In the genomic region with DNA sequence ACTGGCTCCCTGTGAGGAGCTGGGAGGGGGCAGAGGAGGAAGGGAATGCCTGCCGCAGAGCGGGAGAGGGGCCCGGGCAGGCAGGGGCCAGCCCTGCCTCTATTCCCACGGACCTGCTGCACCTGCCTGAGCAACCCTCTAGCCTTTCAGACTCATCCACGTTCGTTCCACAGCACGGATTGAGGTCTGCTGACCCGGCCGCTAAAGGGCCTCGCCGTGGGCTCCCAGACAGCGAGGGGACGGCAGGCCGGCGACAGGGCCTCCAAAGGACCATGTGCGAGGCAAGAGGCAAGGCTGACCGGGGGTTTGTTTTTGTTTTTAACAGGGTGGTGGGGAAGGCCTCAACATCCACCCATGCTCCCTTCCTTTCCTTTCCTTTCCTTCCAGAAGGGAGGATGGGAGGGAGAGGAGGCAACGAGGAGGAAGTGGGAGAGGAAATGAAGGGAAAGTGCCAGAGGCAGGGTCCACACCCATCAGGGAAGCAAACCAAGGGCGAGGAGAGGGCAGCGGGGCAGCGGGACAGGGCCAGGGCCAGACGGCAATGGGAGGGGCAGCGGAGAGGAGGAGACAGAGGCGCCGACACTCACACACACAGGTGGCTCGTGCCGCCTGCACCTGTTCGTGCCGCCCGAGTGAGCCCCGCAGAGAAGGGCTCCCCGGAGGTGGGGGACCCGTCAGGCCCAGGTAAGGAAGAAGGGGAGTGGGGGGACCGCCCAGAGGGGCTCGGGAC, we compare ENCODE assay signal across 24 cellular contexts. TPM values are rescaled to one million over a fixed set of nuclear protein-coding genes. Genes with fewer than 3 reads are reported as not detected.
DNase-seq lines count a peak whose midpoint lies in the region; ATAC-seq and TF ChIP-seq lines count a peak whose summit lies in the region.
"Had no signal": no experiment of that assay in that cellular context is flagged by ENCODE, and none has a peak within 500 bp of the region (broad histone marks: within the 10 kb centered on the region; RNA-seq: fewer than 3 reads in every experiment).

No MANE protein-coding gene starts in this region.

- H3K27ac ChIP-seq in Karpas-422 (ENCODE audit: low read length) (no peak overlapping the region), sigmoid colon (no peak overlapping the region), stomach (no peak overlapping the region), gastrocnemius medialis (no peak overlapping the region)
- H3K27ac ChIP-seq: upper lobe of left lung had no signal

- intact Hi-C loops in mucosa of descending colon (cut with DNase I, micrococcal nuclease) = no loop called here
- intact Hi-C loops in sigmoid colon (cut with DNase I) = no loop called here
- intact Hi-C loops in stomach (cut with DNase I; ENCODE audit: low total_unique reads) = no loop called here
- intact Hi-C loops in gastrocnemius medialis (cut with DNase I; ENCODE audit: low total_unique reads) = no loop called here

- H4K20me1 ChIP-seq in Karpas-422 (ENCODE audit: insufficient read depth, low read depth, low read length) = no peaks in the 10 kb centered on the region

- H3K9me3 ChIP-seq in Karpas-422 (ENCODE audit: low read length) = no peaks in the 10 kb centered on the region
- H3K9me3 ChIP-seq in mucosa of descending colon = no peaks in the 10 kb centered on the region
- H3K9me3 ChIP-seq in sigmoid colon = no peaks in the 10 kb centered on the region
- H3K9me3 ChIP-seq in stomach = no peaks in the 10 kb centered on the region
- H3K9me3 ChIP-seq in gastrocnemius medialis = no peaks in the 10 kb centered on the region
- H3K9me3 ChIP-seq: Caco-2, upper lobe of left lung had no signal

- no peaks in the 10 kb centered on the region for H3K36me3 Mint-ChIP-seq in WTC11
- H3K36me3 Mint-ChIP-seq: activated naive CD8-positive, alpha-beta T cell treated with anti-CD3 and anti-CD28 coated beads, Interleukin-2, amount 10 ng/mL, durations not matched to agents 7 days and 5 days had no signal

- POLR2A ChIA-PET in WTC11 (lab: Charles Lee) = interaction anchor here (0.5 to 1.2 kb wide), 2 partner anchors 8 to 326 kb away, joined by 3 to 7 read pairs; no protein-coding TSS in a partner anchor

- DNase-seq in COLO668 (lab: John Stamatoyannopoulos, UW; ENCODE audit: unreplicated experiment) = peak; percentile 82
- DNase-seq in Karpas-422 = no peak
- DNase-seq in WTC11 (ENCODE audit: low spot score) = no peak
- DNase-seq in mucosa of descending colon = peak; percentile 72 to 89 (median 85)
- no peak for DNase-seq in sigmoid colon
- no peak for DNase-seq in activated CD4-positive, alpha-beta T cell treated with anti-CD3 and anti-CD28 coated beads for 1 hour
- no peak for DNase-seq in stomach
- DNase-seq in gastrocnemius medialis = no peak
- DNase-seq: activated B cell treated with CpG ODN at 0.5 μM for 24 hours; activated CD8-positive, alpha-beta memory T cell treated with anti-CD3 and anti-CD28 coated beads for 24 hours; activated naive CD8-positive, alpha-beta T cell treated with anti-CD3 and anti-CD28 coated beads, Interleukin-2, amount 10 ng/mL, durations not matched to agents 7 days and 5 days; Caco-2; dermis blood vessel endothelial cell; erythroblast; GF-D8; Kasumi-1; NCI-H1436 treated with DMSO at 0.1 percent for 48 hours; SIG-M5; stimulated activated naive CD8-positive, alpha-beta T cell treated with anti-CD3 and anti-CD28 coated beads, Interleukin-15, Interleukin-2, amounts not matched to agents 100 U/mL and 50 U/mL, for 24 hours had no signal

- ATAC-seq in WTC11 = no peak
- ATAC-seq in mucosa of descending colon = peak; percentile 86
- ATAC-seq in gastrocnemius medialis = no peak
- ATAC-seq: left ventricle myocardium superior; right cardiac atrium; stimulated activated naive CD8-positive, alpha-beta T cell treated with anti-CD3 and anti-CD28 coated beads, Interleukin-15, Interleukin-2, amounts not matched to agents 100 U/mL and 50 U/mL, for 24 hours had no signal

- in situ Hi-C loops in gastrocnemius medialis (cut with MboI; ENCODE audit: low sequenced_read_pairs in 4 of 4) = no loop called here

- TF ChIP-seq CTCF in WTC11 (IDR thresholded peaks at IDR 0.05) (no peak), mucosa of descending colon (IDR thresholded peaks at IDR 0.05) (no peak), sigmoid colon (IDR thresholded peaks at IDR 0.05) (no peak), stomach (IDR thresholded peaks at IDR 0.05) (no peak), gastrocnemius medialis (IDR thresholded peaks at IDR 0.05 in 4 of 5, conservative IDR thresholded peaks at IDR 0.05 in 1 of 5) (no peak)

- TF ChIP-seq EP300 in sigmoid colon (IDR thresholded peaks at IDR 0.05) (no peak), stomach (IDR thresholded peaks at IDR 0.05) (no peak)

- H3K4me1 ChIP-seq in Karpas-422 (ENCODE audit: low read length) (peaks cover 20% of the 10 kb centered on the region), mucosa of descending colon (ENCODE audit: low read depth) (peaks cover 16% of the 10 kb centered on the region), sigmoid colon (no peaks in the 10 kb centered on the region), stomach (peaks cover 0 to 17% (median 6%) of the 10 kb centered on the region in 4 donors), gastrocnemius medialis (no peaks in the 10 kb centered on the region)

- H3K27me3 ChIP-seq in Karpas-422 (ENCODE audit: low read length) (no peaks in the 10 kb centered on the region), sigmoid colon (no peaks in the 10 kb centered on the region), stomach (no peaks in the 10 kb centered on the region), gastrocnemius medialis (no peaks in the 10 kb centered on the region)
- H3K27me3 ChIP-seq: upper lobe of left lung had no signal

- H3K36me3 ChIP-seq in Karpas-422 (ENCODE audit: insufficient read depth, low read length) (no peaks in the 10 kb centered on the region), mucosa of descending colon (ENCODE audit: low read depth) (no peaks in the 10 kb centered on the region), sigmoid colon (no peaks in the 10 kb centered on the region), stomach (peaks cover 0 to 52% (median 23%) of the 10 kb centered on the region in 4 donors), gastrocnemius medialis (no peaks in the 10 kb centered on the region)

- CTCF ChIA-PET in WTC11 (lab: Charles Lee) = interaction anchor here (0.7 to 2.6 kb wide), 6 partner anchors 9 to 157 kb away, joined by 3 to 18 read pairs (median 8); no protein-coding TSS in a partner anchor

- H3K79me2 ChIP-seq in Karpas-422 (ENCODE audit: low read length) = no peaks in the 10 kb centered on the region

- peaks cover 10% of the 10 kb centered on the region for H3K4me1 Mint-ChIP-seq in WTC11

- TF ChIP-seq POLR2A in sigmoid colon (IDR thresholded peaks at IDR 0.05) (no peak), stomach (IDR thresholded peaks at IDR 0.05) (no peak), gastrocnemius medialis (IDR thresholded peaks at IDR 0.05) (no peak)

- peak overlapping the region; percentile 17 for H3K4me2 ChIP-seq in Karpas-422 (ENCODE audit: low read depth, low read length, poor library complexity, severe bottlenecking)

- no peaks in the 10 kb centered on the region for H3K9me2 ChIP-seq in Karpas-422 (replicated peaks; ENCODE audit: insufficient read depth, low read length)

- H2AFZ ChIP-seq in Karpas-422 (ENCODE audit: low read length) = no peak overlapping the region

- H3K4me3 ChIP-seq in Karpas-422 (ENCODE audit: low read length) = no peak overlapping the region
- H3K4me3 ChIP-seq in mucosa of descending colon = no peak overlapping the region
- no peak overlapping the region for H3K4me3 ChIP-seq in sigmoid colon
- H3K4me3 ChIP-seq in stomach = no peak overlapping the region
- H3K4me3 ChIP-seq in gastrocnemius medialis = no peak overlapping the region
- H3K4me3 ChIP-seq: upper lobe of left lung had no signal

- peak overlapping the region; percentile 74 for H3K27ac Mint-ChIP-seq in WTC11
- H3K27ac Mint-ChIP-seq: activated B cell treated with CpG ODN at 0.5 μM for 24 hours; activated naive CD8-positive, alpha-beta T cell treated with anti-CD3 and anti-CD28 coated beads, Interleukin-2, amount 10 ng/mL, durations not matched to agents 7 days and 5 days; activated T-helper 1 cell treated with anti-CD3 and anti-CD28 coated beads, Interleukin-12 subunit alpha, Interleukin-12 subunit beta, Interleukin-2, Interleukin-4 antibody, amounts not matched to agents 30 ng/mL and 10 ng/mL and 1 ng/mL, durations not matched to agents 14 hours and 24 hours and 36 hours; T-helper 1 cell treated with Interleukin-12 subunit alpha and Interleukin-12 subunit beta and Interleukin-4 antibody, amounts not matched to agents 30 μg/mL and 1 μg/mL, for 36 hours had no signal

- no peak overlapping the region for H3K4me3 Mint-ChIP-seq in WTC11
- H3K4me3 Mint-ChIP-seq: activated B cell treated with CpG ODN at 0.5 μM for 24 hours; activated naive CD8-positive, alpha-beta T cell treated with anti-CD3 and anti-CD28 coated beads, Interleukin-2, amount 10 ng/mL, durations not matched to agents 7 days and 5 days; activated T-helper 1 cell treated with anti-CD3 and anti-CD28 coated beads, Interleukin-12 subunit alpha, Interleukin-12 subunit beta, Interleukin-2, Interleukin-4 antibody, amounts not matched to agents 30 ng/mL and 10 ng/mL and 1 ng/mL, durations not matched to agents 14 hours and 24 hours and 36 hours; T-helper 1 cell treated with Interleukin-12 subunit alpha and Interleukin-12 subunit beta and Interleukin-4 antibody, amounts not matched to agents 30 μg/mL and 1 μg/mL, for 36 hours had no signal

- H3K9me3 Mint-ChIP-seq in WTC11 = no peaks in the 10 kb centered on the region
- H3K9me3 Mint-ChIP-seq: activated B cell treated with CpG ODN at 0.5 μM for 24 hours; activated naive CD8-positive, alpha-beta T cell treated with anti-CD3 and anti-CD28 coated beads, Interleukin-2, amount 10 ng/mL, durations not matched to agents 7 days and 5 days; activated T-helper 1 cell treated with anti-CD3 and anti-CD28 coated beads, Interleukin-12 subunit alpha, Interleukin-12 subunit beta, Interleukin-2, Interleukin-4 antibody, amounts not matched to agents 30 ng/mL and 10 ng/mL and 1 ng/mL, durations not matched to agents 14 hours and 24 hours and 36 hours; T-helper 1 cell treated with Interleukin-12 subunit alpha and Interleukin-12 subunit beta and Interleukin-4 antibody, amounts not matched to agents 30 μg/mL and 1 μg/mL, for 36 hours had no signal

- H3K9ac ChIP-seq in Karpas-422 (ENCODE audit: low read length) = no peak overlapping the region

- no peaks in the 10 kb centered on the region for H3K27me3 Mint-ChIP-seq in WTC11 (ENCODE audit: low read depth)
- H3K27me3 Mint-ChIP-seq: activated B cell treated with CpG ODN at 0.5 μM for 24 hours; activated naive CD8-positive, alpha-beta T cell treated with anti-CD3 and anti-CD28 coated beads, Interleukin-2, amount 10 ng/mL, durations not matched to agents 7 days and 5 days had no signal

- 24 to 70% methylated on average over 35 of the region's 35 CpGs for WGBS in sigmoid colon, 2 donors
- 65 to 83% (median 72%) methylated on average over 28 to 35 of the region's 35 CpGs for WGBS in stomach, 5 donors

RNA-seq across cellular contexts. Expression of a gene that starts 7.5 kb away (rescaled TPM):
- total RNA-seq in Karpas-422 (2014; rRNA removed; shearing (Covaris generic); ENCODE audit: low replicate concordance) = 8.7 and 24.2 TPM in 2 replicates
- total RNA-seq in WTC11 (2021) (62.7 to 70.3 TPM (median 68.0 TPM) in 3 replicates), mucosa of descending colon (10 to 100 TPM; 20.3 to 29.1 (median 27.8) TPM), sigmoid colon (1 to 10 TPM; 4.2 to 6.8 (median 4.4) TPM), stomach (10 to 100 TPM in 4 of 5 donors, 1 to 10 TPM in 1; 7.3 to 37.9 (median 19.2) TPM), gastrocnemius medialis (10 to 100 TPM in 2 of 4 donors, 1 to 10 TPM in 2; 8.6 to 12.1 (median 10.1) TPM)
- polyA plus RNA-seq in sigmoid colon (10 to 100 TPM in 1 of 3 donors, 1 to 10 TPM in 2; 4.2 to 32.2 (median 8.3) TPM), stomach (10 to 100 TPM in 1 of 3 donors, 1 to 10 TPM in 2; 2.1 to 12.7 (median 7.9) TPM)

RNA-seq across cellular contexts. Expression of a gene that starts 21.1 kb away (rescaled TPM):
- 20.4 and 53.3 TPM in 2 replicates for total RNA-seq in Karpas-422 (2014; rRNA removed; shearing (Covaris generic); ENCODE audit: low replicate concordance)
- total RNA-seq in WTC11 (2021) (34.5 to 36.9 TPM (median 34.6 TPM) in 3 replicates), mucosa of descending colon (10 to 100 TPM; 24.9 to 27.2 (median 27.2) TPM), sigmoid colon (10 to 100 TPM in 1 of 4 donors, 1 to 10 TPM in 3; 6.1 to 23.0 (median 9.1) TPM), stomach (100 to 1,000 TPM in 1 of 5 donors, 10 to 100 TPM in 2, 1 to 10 TPM in 1, under 1 TPM in 1; 0.58 to 124 (median 19.4) TPM), gastrocnemius medialis (10 to 100 TPM in 1 of 4 donors, 1 to 10 TPM in 3; 6.6 to 11.8 (median 8.3) TPM)
- polyA plus RNA-seq in sigmoid colon (10 to 100 TPM in 1 of 3 donors, 1 to 10 TPM in 2; 7.8 to 21.8 (median 8.3) TPM), stomach (10 to 100 TPM in 2 of 3 donors, 1 to 10 TPM in 1; 9.7 to 22.5 (median 10.1) TPM)

Comparison
In these comparisons a context has a peak if more than half of its experiments do, and no peak if none do; other contexts are left out.
1. DNase-seq: peak in COLO668 (single experiment) and mucosa of descending colon (3 of 3); none in Karpas-422 (single experiment), WTC11 (single experiment), sigmoid colon (single experiment), activated CD4-positive, alpha-beta T cell treated with anti-CD3 and anti-CD28 coated beads for 1 hour (single experiment), stomach (single experiment) and gastrocnemius medialis (0 of 2).